ENCODE assay signal across 9 cellular contexts in genomic region chr19:33906578-33907335, GRCh38.
A peak's percentile ranks its signal among the peaks of the same experiment; 100 is the strongest.
DNase-seq lines count a peak whose midpoint lies in the region; ATAC-seq and TF ChIP-seq lines count a peak whose summit lies in the region.
"Had no signal": no experiment of that assay in that cellular context is flagged by ENCODE, and none has a peak within 500 bp of the region (broad histone marks: within the 10 kb centered on the region; RNA-seq: fewer than 3 reads in every experiment).

No MANE protein-coding gene starts in this region.

- H3K9me3 ChIP-seq in IMR-90 (ENCODE audit: control insufficient read depth, insufficient read depth, low read length) (no peaks in the 10 kb centered on the region), duodenal mucosa (ENCODE audit: control insufficient read depth in 1 of 2, low read length in 2 of 2) (no peaks in the 10 kb centered on the region)

- dilution Hi-C loops in IMR-90 (cut with HindIII; ENCODE audit: low sequenced_read_pairs, unreplicated experiment), result no loop called here

- H3K36me3 Mint-ChIP-seq in stimulated activated memory B cell treated with anti-CD40 and anti-IgM and Interleukin-4, amounts not matched to agents 10 μg/mL and 1 μg/mL and 100 μg/mL, for 72 hours, result no peaks in the 10 kb centered on the region

- H3K4me1 Mint-ChIP-seq in stimulated activated memory B cell treated with anti-CD40 and anti-IgM and Interleukin-4, amounts not matched to agents 10 μg/mL and 1 μg/mL and 100 μg/mL, for 72 hours, result peaks cover 7% of the 10 kb centered on the region

- no peak overlapping the region for H4K8ac ChIP-seq in IMR-90 (ENCODE audit: low read depth in 2 of 2, low read length in 2 of 2)

- no peak overlapping the region for H3K27ac Mint-ChIP-seq in stimulated activated memory B cell treated with anti-CD40 and anti-IgM and Interleukin-4, amounts not matched to agents 10 μg/mL and 1 μg/mL and 100 μg/mL, for 72 hours

- no peak for ATAC-seq in IMR-90 (ENCODE audit: low read depth)
- ATAC-seq in left lobe of liver, result peak; percentile 27
- ATAC-seq in stimulated activated memory B cell treated with anti-CD40 and anti-IgM and Interleukin-4, amounts not matched to agents 10 μg/mL and 1 μg/mL and 100 μg/mL, for 72 hours, result peak; percentile 39

- H3K27ac ChIP-seq in IMR-90 (ENCODE audit: insufficient read depth, low read length) (no peak overlapping the region), duodenal mucosa (ENCODE audit: low read depth, low read length) (no peak overlapping the region)

- H4K91ac ChIP-seq in IMR-90 (ENCODE audit: insufficient read depth, low read depth, low read length), result no peak overlapping the region

- no peak overlapping the region for H2AFZ ChIP-seq in IMR-90 (replicated peaks; ENCODE audit: low read length, poor library complexity)

- H3K79me1 ChIP-seq in IMR-90 (ENCODE audit: low read depth in 1 of 2, low read length in 2 of 2), result no peaks in the 10 kb centered on the region

- no peak overlapping the region for H2BK20ac ChIP-seq in IMR-90 (ENCODE audit: low read depth, low read length)

- H3K9ac ChIP-seq in IMR-90 (ENCODE audit: low read depth, low read length) (no peak overlapping the region), duodenal mucosa (ENCODE audit: low read depth in 1 of 2, low read length in 2 of 2) (no peak overlapping the region)

- H2BK5ac ChIP-seq in IMR-90 (ENCODE audit: low read depth, low read length, poor library complexity, severe bottlenecking), result no peak overlapping the region

- no peak overlapping the region for H3K18ac ChIP-seq in IMR-90 (ENCODE audit: low read depth, low read length)

- no peaks in the 10 kb centered on the region for H4K20me1 ChIP-seq in IMR-90 (ENCODE audit: insufficient read depth, low read length)

- H3K4me3 Mint-ChIP-seq in stimulated activated memory B cell treated with anti-CD40 and anti-IgM and Interleukin-4, amounts not matched to agents 10 μg/mL and 1 μg/mL and 100 μg/mL, for 72 hours, result no peak overlapping the region

- no TSS peak for BruUV-seq in IMR-90 (replicated peaks; lab: Mats Ljungman, UMichigan)

- H3K4me3 ChIP-seq in IMR-90 (ENCODE audit: insufficient read depth, low read depth, low read length), result no peak overlapping the region
- H3K4me3 ChIP-seq in duodenal mucosa (ENCODE audit: low read depth in 1 of 2, low read length in 2 of 2), result peak overlapping the region; percentile 40 to 47

- H3K36me3 ChIP-seq in IMR-90 (ENCODE audit: control insufficient read depth, insufficient read depth, low read length) (no peaks in the 10 kb centered on the region), duodenal mucosa (ENCODE audit: control insufficient read depth in 1 of 2, insufficient read depth in 2 of 2, low read length in 2 of 2) (no peaks in the 10 kb centered on the region)

- H2BK120ac ChIP-seq in IMR-90 (ENCODE audit: low read depth, low read length), result no peak overlapping the region

- no peaks in the 10 kb centered on the region for H3K4me1 ChIP-seq in IMR-90 (ENCODE audit: control insufficient read depth, insufficient read depth, low read length)
- peaks cover 0 to 5% of the 10 kb centered on the region in 2 donors for H3K4me1 ChIP-seq in duodenal mucosa (ENCODE audit: control insufficient read depth in 1 of 2, insufficient read depth in 2 of 2, low read length in 2 of 2)

- H3K27me3 ChIP-seq in IMR-90 (ENCODE audit: control insufficient read depth, insufficient read depth, low read length) (peaks cover 30% of the 10 kb centered on the region), duodenal mucosa (ENCODE audit: control insufficient read depth in 1 of 2, insufficient read depth in 2 of 2, low read length in 2 of 2) (peaks cover 12 to 20% of the 10 kb centered on the region in 2 donors)

- no peaks in the 10 kb centered on the region for H3K9me1 ChIP-seq in IMR-90 (ENCODE audit: insufficient read depth, low read length)

- peak; percentile 2 for DNase-seq in IMR-90
- DNase-seq in left lobe of liver (ENCODE audit: low spot score), result peak; percentile 46
- no peak for DNase-seq in hypothalamus (lab: John Stamatoyannopoulos, UW)
- no peak for DNase-seq in mucosa of gallbladder (ENCODE audit: low spot score)
- no peak for DNase-seq in HuH-7 (ENCODE audit: low spot score)
- no peak for DNase-seq in 8988T
- DNase-seq: NCI-H1092 had no signal

- no peak overlapping the region for H2BK15ac ChIP-seq in IMR-90 (ENCODE audit: low read depth, low read length)

- POLR2A ChIA-PET in IMR-90 (lab: Charles Lee; ENCODE audit: unreplicated experiment), result no interaction called here

- peaks cover 8% of the 10 kb centered on the region for H3K9me3 Mint-ChIP-seq in stimulated activated memory B cell treated with anti-CD40 and anti-IgM and Interleukin-4, amounts not matched to agents 10 μg/mL and 1 μg/mL and 100 μg/mL, for 72 hours

- CTCF ChIA-PET in IMR-90 (lab: Yijun Ruan, JAX), result no interaction called here

- H3K27me3 Mint-ChIP-seq in stimulated activated memory B cell treated with anti-CD40 and anti-IgM and Interleukin-4, amounts not matched to agents 10 μg/mL and 1 μg/mL and 100 μg/mL, for 72 hours, result peaks cover 49% of the 10 kb centered on the region

- H3K23ac ChIP-seq in IMR-90 (ENCODE audit: low read depth, low read length), result no peak overlapping the region

- in situ Hi-C loops in IMR-90 (cut with MboI; ENCODE audit: low sequenced_read_pairs), result no loop called here

- no peak for TF ChIP-seq POLR2A in IMR-90 (IDR thresholded peaks at IDR 0.05; ENCODE audit: low read depth, low read length)

- TF ChIP-seq CTCF in IMR-90 (conservative IDR thresholded peaks at IDR 0.05; ENCODE audit: low read depth, low read length), result no peak

- intact Hi-C loops in IMR-90 (cut with micrococcal nuclease), result no loop called here

- no peak overlapping the region for H2AK5ac ChIP-seq in IMR-90 (ENCODE audit: low read depth, low read length)

- no peak overlapping the region for H3K14ac ChIP-seq in IMR-90 (replicated peaks; ENCODE audit: low read depth, low read length)

- no peak overlapping the region for H3K4me2 ChIP-seq in IMR-90 (ENCODE audit: low read depth, low read length)

- H3K4ac ChIP-seq in IMR-90 (ENCODE audit: low read depth, low read length), result no peak overlapping the region

- H3K56ac ChIP-seq in IMR-90 (ENCODE audit: extremely low read depth, insufficient read depth, low read length), result no peak overlapping the region

- 10% methylated on average over 23 of the region's 59 CpGs; no CpG with 5 or more reads in 1 of the 2 experiments for WGBS in IMR-90 (ENCODE audit: extremely low coverage in 2 of 2, insufficient read length in 1 of 2), 2 experiments

- no peak overlapping the region for H2AK9ac ChIP-seq in IMR-90 (replicated peaks; ENCODE audit: low read depth, low read length, poor library complexity)

- H4K5ac ChIP-seq in IMR-90 (ENCODE audit: low read depth, low read length), result no peak overlapping the region

- no peak for TF ChIP-seq RAD21 in IMR-90 (IDR thresholded peaks at IDR 0.05; ENCODE audit: low read length)

TF ChIP-seq in IMR-90, 13 proteins besides CTCF, POLR2A, EP300 and RAD21:
- TF ChIP-seq MAZ (IDR thresholded peaks at IDR 0.05; ENCODE audit: borderline replicate concordance, low read depth, low read length), result no peak
- no peak for TF ChIP-seq CEBPB (IDR thresholded peaks at IDR 0.05; ENCODE audit: low read depth, low read length)
- TF ChIP-seq NFE2L2 (IDR thresholded peaks at IDR 0.05; ENCODE audit: low read depth, low read length), result no peak
- no peak for TF ChIP-seq FOS (IDR thresholded peaks at IDR 0.05; ENCODE audit: low read depth, low read length)
- TF ChIP-seq BHLHE40 (IDR thresholded peaks at IDR 0.05; ENCODE audit: low read depth, low read length), result no peak
- TF ChIP-seq USF2 (IDR thresholded peaks at IDR 0.05; ENCODE audit: low read depth, low read length), result no peak
- no peak for TF ChIP-seq RCOR1 (IDR thresholded peaks at IDR 0.05; ENCODE audit: insufficient replicate concordance, low read length)
- no peak for TF ChIP-seq RFX5 (IDR thresholded peaks at IDR 0.05; ENCODE audit: low read depth, low read length)
- no peak for TF ChIP-seq MAFK (IDR thresholded peaks at IDR 0.05; ENCODE audit: low read depth, low read length)
- TF ChIP-seq MXI1 (IDR thresholded peaks at IDR 0.05; ENCODE audit: borderline replicate concordance, low read depth, low read length), result no peak
- no peak for TF ChIP-seq CHD1 (IDR thresholded peaks at IDR 0.05; ENCODE audit: low read depth, low read length)
- no peak for TF ChIP-seq SMC3 (IDR thresholded peaks at IDR 0.05; ENCODE audit: low read depth, low read length)
- no peak for TF ChIP-seq ELK1 (IDR thresholded peaks at IDR 0.05; ENCODE audit: borderline replicate concordance, low read depth, low read length)

Comparison
In these comparisons a context has a peak if more than half of its experiments do, and no peak if none do; other contexts are left out.
1. DNase-seq: peak in IMR-90 (single experiment) and left lobe of liver (single experiment); none in hypothalamus (0 of 51), mucosa of gallbladder (single experiment), HuH-7 (single experiment) and 8988T (single experiment).